23 cellular contexts compared by ENCODE assay signal in the genomic region with DNA sequence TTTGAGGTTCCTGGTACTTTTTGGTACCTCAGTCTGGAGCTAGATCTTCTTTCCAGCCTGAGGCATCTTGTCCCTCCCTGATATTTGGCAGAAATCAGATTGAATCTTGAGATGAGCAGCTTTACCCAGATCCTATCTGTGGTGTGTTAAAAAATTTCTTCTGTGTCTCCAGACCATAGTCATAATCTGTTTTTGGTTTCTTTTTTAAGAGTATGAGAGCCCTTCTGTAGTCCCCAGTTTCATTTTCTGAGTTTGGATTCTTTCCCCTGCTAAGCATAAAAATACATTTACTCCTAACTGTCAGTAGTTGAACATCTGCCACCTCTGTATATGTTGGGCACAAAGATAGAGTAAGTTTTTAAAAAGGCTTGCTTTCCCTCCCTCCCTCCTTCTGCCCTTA.
DNase-seq lines count a peak whose midpoint lies in the region; ATAC-seq, FAIRE-seq and TF ChIP-seq lines count a peak whose summit lies in the region.
"Had no signal": no experiment of that assay in that cellular context is flagged by ENCODE, and none has a peak within 500 bp of the region (broad histone marks: within the 10 kb centered on the region; RNA-seq: fewer than 3 reads in every experiment).

No MANE protein-coding gene starts in this region.

- intact Hi-C loops in testis (cut with DNase I; ENCODE audit: low total_unique reads), result no loop called here

- ATAC-seq in HG02884 (IDR thresholded peaks at IDR 0.05; ENCODE audit: unreplicated experiment) (peak; percentile 76), HG03039 (IDR thresholded peaks at IDR 0.05; ENCODE audit: unreplicated experiment) (no peak)
- ATAC-seq: psoas muscle had no signal

- H3K9me3 ChIP-seq in Loucy (ENCODE audit: insufficient read depth, low read depth, low read length), result no peaks in the 10 kb centered on the region
- H3K9me3 ChIP-seq in WERI-Rb-1 (ENCODE audit: severe bottlenecking), result no peaks in the 10 kb centered on the region
- H3K9me3 ChIP-seq in testis, result no peaks in the 10 kb centered on the region
- H3K9me3 ChIP-seq: psoas muscle, transverse colon had no signal

- TF ChIP-seq CTCF in Loucy (conservative IDR thresholded peaks at IDR 0.05; ENCODE audit: low read length), result no peak
- no peak for TF ChIP-seq CTCF in WERI-Rb-1 (IDR thresholded peaks at IDR 0.05; ENCODE audit: low read depth, low read length)
- TF ChIP-seq CTCF in testis (IDR thresholded peaks at IDR 0.05), result no peak

- H2AFZ ChIP-seq in Loucy (ENCODE audit: low read length), result no peak overlapping the region
- H2AFZ ChIP-seq: neural progenitor cell had no signal

- H3K4me1 ChIP-seq in Loucy (ENCODE audit: insufficient read depth, low read length, poor library complexity, severe bottlenecking) (peaks cover 6% of the 10 kb centered on the region), testis (no peaks in the 10 kb centered on the region)
- H3K4me1 ChIP-seq: psoas muscle had no signal

- DNase-seq in GM19239 (ENCODE audit: insufficient read length, low spot score) (no peak), WERI-Rb-1 (no peak), testis (no peak)
- DNase-seq in stimulated activated CD4-positive, alpha-beta T cell treated with anti-CD3 and anti-CD28 coated beads, Interleukin-4, amount 100 ng/mL, for 24 hours, result no peak
- DNase-seq: activated CD8-positive, alpha-beta memory T cell treated with anti-CD3 and anti-CD28 coated beads, Interleukin-2, amount 50 U/mL, for 48 hours; activated gamma-delta T cell treated with Interleukin-2 at 50 U/mL for 16 hours; CD4-positive, alpha-beta memory T cell; DMS53; glutamatergic neuron; Kasumi-1; NCI-H1105 treated with DMSO at 0.1 percent for 48 hours; NCI-H2081; psoas muscle; stimulated activated CD4-positive, alpha-beta T cell treated with anti-CD3 and anti-CD28 coated beads, Interleukin-2, amount 100 ng/mL, for 24 hours; T-helper 2 cell; transverse colon had no signal

- H4K20me1 ChIP-seq in Loucy (ENCODE audit: insufficient read depth, low read length, poor library complexity, severe bottlenecking), result no peaks in the 10 kb centered on the region

- H3K4me2 ChIP-seq in Loucy (ENCODE audit: low read depth, low read length, poor library complexity, severe bottlenecking), result peak overlapping the region; percentile 20
- H3K4me2 ChIP-seq: neural progenitor cell had no signal

- no peak for TF ChIP-seq POLR2A in testis (IDR thresholded peaks at IDR 0.05)

- no peak overlapping the region for H3K27ac ChIP-seq in WERI-Rb-1
- no peak overlapping the region for H3K27ac ChIP-seq in testis
- H3K27ac ChIP-seq: neural progenitor cell, psoas muscle, SK-N-MC, transverse colon had no signal

- H3F3A ChIP-seq in Loucy (ENCODE audit: low read depth), result no peaks in the 10 kb centered on the region

- FAIRE-seq in GM19239 (lab: Jason Lieb, UNC), result peak; percentile 42
- FAIRE-seq: colon, GM12892 had no signal

- H3K36me3 ChIP-seq in Loucy (ENCODE audit: insufficient read depth, low read length), result no peaks in the 10 kb centered on the region
- H3K36me3 ChIP-seq in WERI-Rb-1, result no peaks in the 10 kb centered on the region
- H3K36me3 ChIP-seq in testis (ENCODE audit: low read depth, missing control alignments), result no peaks in the 10 kb centered on the region
- H3K36me3 ChIP-seq: neural progenitor cell, transverse colon had no signal

- H3K4me3 ChIP-seq in Loucy (ENCODE audit: low read length, poor library complexity, severe bottlenecking) (no peak overlapping the region), WERI-Rb-1 (ENCODE audit: low read depth, low read length) (no peak overlapping the region), testis (no peak overlapping the region)
- H3K4me3 ChIP-seq: neural progenitor cell, psoas muscle, SK-N-MC, transverse colon had no signal

- no peak overlapping the region for H3K9ac ChIP-seq in Loucy (ENCODE audit: low read depth, low read length, poor library complexity, severe bottlenecking)
- H3K9ac ChIP-seq: neural progenitor cell had no signal

- H3K9me2 ChIP-seq in Loucy (replicated peaks; ENCODE audit: low read depth, low read length), result no peaks in the 10 kb centered on the region

- H3K27me3 ChIP-seq in Loucy (ENCODE audit: insufficient read depth, low read length, poor library complexity, severe bottlenecking) (no peaks in the 10 kb centered on the region), WERI-Rb-1 (ENCODE audit: insufficient read depth, low read depth, severe bottlenecking) (no peaks in the 10 kb centered on the region), testis (no peaks in the 10 kb centered on the region)
- H3K27me3 ChIP-seq: neural progenitor cell, transverse colon had no signal

- H3K79me2 ChIP-seq in Loucy (ENCODE audit: insufficient read depth, low read length), result no peaks in the 10 kb centered on the region
